ENCODE assay signal across 23 cellular contexts in the genomic region with DNA sequence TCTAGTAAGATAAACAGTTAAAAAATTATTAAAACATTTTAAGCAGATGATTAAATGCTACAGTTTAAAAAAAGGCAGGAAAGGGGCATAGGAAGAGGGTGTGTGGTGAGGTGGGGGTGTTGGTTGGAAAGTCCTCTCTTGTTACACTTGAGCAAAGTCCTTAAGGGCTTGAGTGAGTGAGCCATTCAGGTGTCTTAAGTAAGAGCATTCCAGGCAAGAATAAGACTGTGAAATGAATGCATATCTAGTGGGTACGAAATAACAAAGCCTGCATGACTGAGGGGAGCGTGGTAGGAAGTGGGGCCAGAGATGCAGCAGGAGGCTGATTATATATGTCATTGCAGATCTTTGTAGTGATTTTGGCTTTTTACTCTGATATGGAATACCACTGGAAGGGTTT. TPM values are rescaled to one million over a fixed set of nuclear protein-coding genes. Genes with fewer than 3 reads are reported as not detected.
A peak's percentile ranks its signal among the peaks of the same experiment; 100 is the strongest.
DNase-seq lines count a peak whose midpoint lies in the region; ATAC-seq and TF ChIP-seq lines count a peak whose summit lies in the region.
"Had no signal": no experiment of that assay in that cellular context is flagged by ENCODE, and none has a peak within 500 bp of the region (broad histone marks: within the 10 kb centered on the region; RNA-seq: fewer than 3 reads in every experiment).

No MANE protein-coding gene starts in this region.

- peak overlapping the region; percentile 52 for H3K4me3 Mint-ChIP-seq in endothelial cell (ENCODE audit: unreplicated experiment)
- H3K4me3 Mint-ChIP-seq: CD8-positive, alpha-beta T cell; HFFc6 had no signal

- H2AFZ ChIP-seq in OCI-LY7 (ENCODE audit: low read length) = no peak overlapping the region

- no peak overlapping the region for H3K4me3 ChIP-seq in psoas muscle
- no peak overlapping the region for H3K4me3 ChIP-seq in OCI-LY7 (ENCODE audit: low read depth, low read length, poor library complexity, severe bottlenecking)
- H3K4me3 ChIP-seq: BLaER1 treated with 17β-estradiol and CSF1 and Interleukin-3, amounts not matched to agents 10 nM and 100 nM; MG63 had no signal

- H3K9me3 ChIP-seq in psoas muscle (no peaks in the 10 kb centered on the region), OCI-LY7 (ENCODE audit: low read length) (no peaks in the 10 kb centered on the region)
- H3K9me3 ChIP-seq: MG63, SK-N-SH had no signal

- 93 to 98% (median 94%) methylated on average over 2 of the region's 2 CpGs for WGBS in psoas muscle, 3 donors

- intact Hi-C loops in psoas muscle (cut with DNase I) = no loop called here
- intact Hi-C loops in OCI-LY7 (cut with micrococcal nuclease; ENCODE audit: unreplicated experiment) = no loop called here

- H4K20me1 ChIP-seq in OCI-LY7 (ENCODE audit: insufficient read depth, low read length) = no peaks in the 10 kb centered on the region

- H3K27me3 Mint-ChIP-seq in endothelial cell (ENCODE audit: unreplicated experiment) = no peaks in the 10 kb centered on the region

- in situ Hi-C loops in Caki2 (cut with HindIII; ENCODE audit: low pct_unique_long_range_greater_than_20kb, low sequenced_read_pairs) = no loop called here

- POLR2A ChIA-PET in OCI-LY7 (lab: Charles Lee) = interaction anchor here (1.5 kb wide), 1 partner anchor 15 kb away, joined by 4 read pairs; no protein-coding TSS in a partner anchor

- H3K4me1 Mint-ChIP-seq in endothelial cell (ENCODE audit: unreplicated experiment) = peaks cover 17% of the 10 kb centered on the region

- peaks cover 42% of the 10 kb centered on the region for H3K4me1 ChIP-seq in psoas muscle
- H3K4me1 ChIP-seq in OCI-LY7 (ENCODE audit: insufficient read depth, low read length, poor library complexity, severe bottlenecking) = peaks cover 7% of the 10 kb centered on the region

- peaks cover 7% of the 10 kb centered on the region for H3K36me3 Mint-ChIP-seq in endothelial cell (ENCODE audit: low read depth, unreplicated experiment)
- H3K36me3 Mint-ChIP-seq in activated naive CD4-positive, alpha-beta T cell treated with anti-CD3 and anti-CD28 coated beads, Interleukin-2, amount 50 U/mL, for 72 hours = peaks cover 25 to 26% of the 10 kb centered on the region in 2 donors

- H3K27ac Mint-ChIP-seq in endothelial cell (ENCODE audit: unreplicated experiment) = peak overlapping the region; percentile 9
- H3K27ac Mint-ChIP-seq in activated naive CD4-positive, alpha-beta T cell treated with anti-CD3 and anti-CD28 coated beads, Interleukin-2, amount 50 U/mL, for 72 hours = no peak overlapping the region
- H3K27ac Mint-ChIP-seq: CD8-positive, alpha-beta T cell; HFFc6 had no signal

- H3K79me2 ChIP-seq in OCI-LY7 (ENCODE audit: insufficient read depth, low read depth, low read length) = peaks cover 37% of the 10 kb centered on the region; the same call in 1 of the 2 replicates

- H3K9me2 ChIP-seq in OCI-LY7 (ENCODE audit: insufficient read depth, low read length) = no peaks in the 10 kb centered on the region
- H3K9me2 ChIP-seq: SK-N-SH had no signal

- no peak for TF ChIP-seq CTCF in endothelial cell (IDR thresholded peaks at IDR 0.05; ENCODE audit: unreplicated experiment)
- TF ChIP-seq CTCF in psoas muscle (IDR thresholded peaks at IDR 0.05) = no peak
- no peak for TF ChIP-seq CTCF in OCI-LY7 (conservative IDR thresholded peaks at IDR 0.05; ENCODE audit: low read length)

- peaks cover 2 to 8% of the 10 kb centered on the region in 2 donors for H3K36me3 ChIP-seq in psoas muscle (ENCODE audit: insufficient read depth in 1 of 2, low read depth in 1 of 2)
- H3K36me3 ChIP-seq in OCI-LY7 (ENCODE audit: insufficient read depth, low read length) = peaks cover 62% of the 10 kb centered on the region
- H3K36me3 ChIP-seq: MG63 had no signal

- DNase-seq in Caki2 (ENCODE audit: low read depth) = peak; percentile 82
- DNase-seq in DMS79 treated with DMSO at 0.1 percent for 48 hours (lab: John Stamatoyannopoulos, UW) = peak; percentile 68
- DNase-seq in endothelial cell (ENCODE audit: low spot score) = no peak
- DNase-seq in psoas muscle = no peak
- no peak for DNase-seq in activated naive CD4-positive, alpha-beta T cell treated with anti-CD3 and anti-CD28 coated beads, Interleukin-2, amount 50 U/mL, for 72 hours (ENCODE audit: low spot score in 2 of 2)
- DNase-seq in OCI-LY7 (ENCODE audit: low spot score) = no peak
- DNase-seq in NCI-H345 (lab: John Stamatoyannopoulos, UW) = no peak
- DNase-seq: CD8-positive, alpha-beta T cell; GF-D8; HFFc6; MG63; NCI-H1048; NCI-H1436; NCI-H1930; NCI-H2171 treated with DMSO at 0.1 percent for 48 hours; NCI-H446 treated with DMSO at 0.1 percent for 48 hours; NCI-H748 treated with DMSO at 0.1 percent for 48 hours; PC-3; RPMI8226; SHP77 treated with DMSO at 0.1 percent for 48 hours; SK-N-SH had no signal

- no peak for ATAC-seq in psoas muscle
- no peak for ATAC-seq in activated naive CD4-positive, alpha-beta T cell treated with anti-CD3 and anti-CD28 coated beads, Interleukin-2, amount 50 U/mL, for 72 hours
- ATAC-seq: CD8-positive, alpha-beta T cell; PC-3 had no signal

- H3K9me3 Mint-ChIP-seq in endothelial cell (ENCODE audit: unreplicated experiment) = no peaks in the 10 kb centered on the region
- no peaks in the 10 kb centered on the region for H3K9me3 Mint-ChIP-seq in activated naive CD4-positive, alpha-beta T cell treated with anti-CD3 and anti-CD28 coated beads, Interleukin-2, amount 50 U/mL, for 72 hours
- H3K9me3 Mint-ChIP-seq: CD8-positive, alpha-beta T cell; HFFc6 had no signal

- BruUV-seq in OCI-LY7 (replicated peaks; lab: Mats Ljungman, UMichigan) = no TSS peak

- H3K27ac ChIP-seq in psoas muscle (peak overlapping the region; percentile 2), OCI-LY7 (ENCODE audit: low read depth, low read length, poor library complexity, severe bottlenecking) (no peak overlapping the region)
- H3K27ac ChIP-seq: BLaER1 treated with 17β-estradiol and CSF1 and Interleukin-3, amounts not matched to agents 10 nM and 100 nM; KMS-11 had no signal

- H3K4me2 ChIP-seq in OCI-LY7 (ENCODE audit: low read length) = no peak overlapping the region
- H3K4me2 ChIP-seq: BLaER1 treated with 17β-estradiol and CSF1 and Interleukin-3, amounts not matched to agents 10 nM and 100 nM; KMS-11; SK-N-SH had no signal

- no peaks in the 10 kb centered on the region for H3K27me3 ChIP-seq in psoas muscle (ENCODE audit: insufficient read depth in 3 of 3, low read length in 2 of 3)
- H3K27me3 ChIP-seq: BLaER1 treated with 17β-estradiol and CSF1 and Interleukin-3, amounts not matched to agents 10 nM and 100 nM; MG63 had no signal

- CTCF ChIA-PET in OCI-LY7 (lab: Charles Lee; ENCODE audit: unreplicated experiment) = no interaction called here

RNA-seq across cellular contexts. Expression of a gene that starts 5.1 kb away (rescaled TPM):
- 40.9 and 48.3 TPM in 2 replicates for total RNA-seq in Caki2 (2014; rRNA removed; shearing (Covaris generic); ENCODE audit: low replicate concordance)
- total RNA-seq in endothelial cell (ENCODE audit: unreplicated experiment) = 43.9 TPM
- 10 to 100 TPM; 12.9 to 16.1 (median 15.0) TPM for total RNA-seq in psoas muscle
- 1 to 10 TPM; 4.5 to 9.0 (median 4.6) TPM for polyA plus RNA-seq in psoas muscle
- total RNA-seq in activated naive CD4-positive, alpha-beta T cell treated with anti-CD3 and anti-CD28 coated beads, Interleukin-2, amount 50 U/mL, for 72 hours = 10 to 100 TPM; 24.5 to 30.3 TPM
- total RNA-seq in OCI-LY7 (2014; rRNA removed; shearing (Covaris generic)) = 19.9 and 21.6 TPM in 2 replicates
- 20.3 and 21.1 TPM in 2 replicates for total RNA-seq in OCI-LY7 (2022)

Comparison
In these comparisons a context has a peak if more than half of its experiments do, and no peak if none do; other contexts are left out.
1. DNase-seq: peak in Caki2 (single experiment) and DMS79 treated with DMSO at 0.1 percent for 48 hours (single experiment); none in endothelial cell (single experiment), psoas muscle (0 of 2), activated naive CD4-positive, alpha-beta T cell treated with anti-CD3 and anti-CD28 coated beads, Interleukin-2, amount 50 U/mL, for 72 hours (0 of 2), OCI-LY7 (single experiment) and NCI-H345 (single experiment).